ENCODE assay signal across 23 cellular contexts in the genomic region with DNA sequence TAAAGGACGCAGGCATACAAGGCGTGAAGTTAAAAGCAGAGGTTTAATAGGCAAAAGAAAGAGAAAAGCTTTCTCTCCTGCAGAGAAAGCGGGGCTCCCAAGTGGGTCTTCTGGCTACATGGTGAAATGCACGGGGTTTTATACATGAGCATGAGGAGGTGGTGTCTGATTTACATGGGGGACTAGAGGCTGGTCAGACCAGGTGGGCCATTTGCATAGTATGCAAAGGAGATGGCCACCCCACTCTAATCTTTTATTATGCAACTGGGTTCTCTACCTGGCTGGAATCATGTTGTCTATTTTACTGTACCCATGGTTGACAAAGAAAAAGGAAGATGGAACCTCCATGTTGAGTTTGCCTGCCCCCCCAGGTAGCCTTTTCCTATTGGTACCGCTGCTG.
"Had no signal": no experiment of that assay in that cellular context is flagged by ENCODE, and none has a peak within 500 bp of the region (broad histone marks: within the 10 kb centered on the region; RNA-seq: fewer than 3 reads in every experiment).

No MANE protein-coding gene starts in this region.

- H3K27ac ChIP-seq: HL-60, KMS-11, PC-9, Peyer's patch, SJCRH30 had no signal

- H3K4me3 ChIP-seq: K562, PC-9, Peyer's patch, SJCRH30 had no signal

- H3K4me1 Mint-ChIP-seq: IgD-negative memory B cell had no signal

- H3K4me1 ChIP-seq: Peyer's patch, SJCRH30 had no signal

- DNase-seq: MV-4-11, NCI-H1048, NCI-H1105 treated with DMSO at 0.1 percent for 48 hours, NCI-H1417 treated with DMSO at 0.1 percent for 48 hours, NCI-H146, NCI-H1694 treated with DMSO at 0.1 percent for 48 hours, NCI-H1930, NCI-H2081, NCI-H2107, NCI-H2227 treated with DMSO at 0.1 percent for 48 hours, NCI-H524, NCI-H774, OCI-M1, PC-9, Peyer's patch, SHP77 treated with DMSO at 0.1 percent for 48 hours, SJCRH30 had no signal

- H3K27me3 Mint-ChIP-seq: IgD-negative memory B cell had no signal

- H3K4me3 Mint-ChIP-seq: IgD-negative memory B cell had no signal

- H3K9me3 ChIP-seq: Peyer's patch, SJCRH30 had no signal

- ATAC-seq: K562, Right ventricle myocardium inferior, SK-N-SH treated with all-trans-retinoic acid at 6 μM for 48 hours had no signal

- H3K36me3 ChIP-seq: Peyer's patch, SJCRH30 had no signal

- H3K27me3 ChIP-seq: Peyer's patch, SJCRH30 had no signal
